Comparison of ENCODE assay signal across 11 cellular contexts in the genomic region with DNA sequence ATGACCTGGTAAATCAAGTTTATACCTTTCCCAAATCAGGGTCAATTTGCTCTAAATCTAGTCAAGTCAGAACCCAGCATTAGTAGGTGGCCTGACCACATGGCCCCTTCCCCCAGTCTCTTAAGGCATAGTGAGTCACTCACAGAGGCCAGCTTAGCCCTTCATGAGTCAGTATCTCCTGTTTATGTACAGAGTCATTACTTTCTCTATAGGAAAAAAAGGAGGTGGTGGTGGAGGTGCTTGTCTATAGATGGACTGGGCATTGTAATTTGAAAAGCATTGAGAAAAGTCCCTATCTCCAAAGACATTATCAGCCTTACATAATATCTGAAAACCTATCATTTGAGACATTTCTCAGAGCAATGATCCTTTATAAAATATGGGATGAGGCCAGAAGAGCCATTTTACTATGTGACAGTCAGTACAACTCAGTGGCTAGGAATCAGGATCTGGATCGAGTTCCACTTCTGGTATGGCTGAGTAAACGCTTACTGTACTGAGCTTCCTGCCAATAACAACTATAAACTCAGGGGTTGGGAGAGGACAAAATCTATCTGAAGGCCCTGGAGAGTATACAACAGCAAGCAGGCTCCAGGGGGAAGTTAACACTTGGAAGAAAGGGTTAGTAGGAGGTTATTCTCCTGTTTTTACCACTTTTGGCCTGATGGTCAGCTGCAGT. TPM values are rescaled to one million over a fixed set of nuclear protein-coding genes. Genes with fewer than 3 reads are reported as not detected.
DNase-seq lines count a peak whose midpoint lies in the region; ATAC-seq and TF ChIP-seq lines count a peak whose summit lies in the region.
"Had no signal": no experiment of that assay in that cellular context is flagged by ENCODE, and none has a peak within 500 bp of the region (broad histone marks: within the 10 kb centered on the region; RNA-seq: fewer than 3 reads in every experiment).

No MANE protein-coding gene starts in this region.

- no peaks in the 10 kb centered on the region for H3K9me2 ChIP-seq in HCT116 (ENCODE audit: insufficient read depth)

- intact Hi-C loops in HCT116 (cut with micrococcal nuclease): loop anchor here (2.0 kb wide), 1 partner anchor 28 kb away; no protein-coding TSS in a partner anchor

- peaks cover 0 to 5% of the 10 kb centered on the region in 2 experiments; a peak in 1 of 4 replicates for H3K36me3 ChIP-seq in HCT116 (ENCODE audit: control insufficient read depth in 1 of 2, insufficient read depth in 2 of 2, low read length in 2 of 2)

- no peak for TF ChIP-seq POLR2A in HCT116 (IDR thresholded peaks at IDR 0.05; ENCODE audit: borderline replicate concordance, extremely low read depth, insufficient read depth, insufficient read length)

- H4K20me1 ChIP-seq in HCT116 (ENCODE audit: insufficient read depth): no peaks in the 10 kb centered on the region

- H3K4me2 ChIP-seq in HCT116 (ENCODE audit: low read length): peak overlapping the region; percentile 81

- H3K9me3 ChIP-seq in HCT116 (ENCODE audit: control insufficient read depth in 1 of 2, insufficient read depth in 1 of 2, low read depth in 1 of 2, low read length in 2 of 2): peaks cover 0 to 4% of the 10 kb centered on the region in 2 experiments; a peak in 1 of 4 replicates

- no peaks in the 10 kb centered on the region for H3K79me2 ChIP-seq in HCT116 (ENCODE audit: insufficient read depth, low read length)

- peak overlapping the region; percentile 87 for H2AFZ ChIP-seq in HCT116 (ENCODE audit: low read depth, low read length, poor library complexity, severe bottlenecking)

- peak overlapping the region; percentile 63 for H3K9ac ChIP-seq in HCT116 (ENCODE audit: low read length)

- TF ChIP-seq CTCF in HCT116 (IDR thresholded peaks at IDR 0.05 in 2 of 3, conservative IDR thresholded peaks at IDR 0.05 in 1 of 3; ENCODE audit: borderline replicate concordance in 1 of 3, insufficient read depth in 1 of 3, low read depth in 2 of 3, low read length in 2 of 3): no peak
- TF ChIP-seq CTCF in WI38 (IDR thresholded peaks at IDR 0.05; ENCODE audit: low read depth, low read length): no peak

- in situ Hi-C loops in ACHN (cut with HindIII; ENCODE audit: low pct_ligation_motif_present, low pct_unique_long_range_greater_than_20kb, low sequenced_read_pairs): no loop called here

- POLR2A ChIA-PET in HCT116 (lab: Charles Lee): interaction anchor here (0.7 to 1.2 kb wide), 2 partner anchors 27 to 39 kb away, joined by 3 to 4 read pairs; no protein-coding TSS in a partner anchor

- peak overlapping the region; percentile 86 for H3K27ac ChIP-seq in HCT116 (ENCODE audit: low read depth, low read length)

- CTCF ChIA-PET in HCT116 (lab: Charles Lee): interaction anchor here (1.8 kb wide), 1 partner anchor 81 kb away, joined by 5 read pairs; no protein-coding TSS in a partner anchor

- H3K27me3 ChIP-seq in HCT116 (ENCODE audit: insufficient read depth, low read length): no peaks in the 10 kb centered on the region

- ATAC-seq in HCT116 (peak; percentile 90), GM18873 (IDR thresholded peaks at IDR 0.05; ENCODE audit: low FRiP score, unreplicated experiment) (no peak)

- DNase-seq in ACHN: peak; percentile 85
- peak; percentile 93 for DNase-seq in HCT116 (ENCODE audit: low read depth, low spot score)
- peak; percentile 99 for DNase-seq in iris pigment epithelial cell (ENCODE audit: low read depth)
- no peak for DNase-seq in globus pallidus (ENCODE audit: low spot score)
- no peak for DNase-seq in HuH-7 (ENCODE audit: low spot score)
- DNase-seq in GOT3 (lab: John Stamatoyannopoulos, UW): no peak
- DNase-seq: GF-D8, NCI-H1092 had no signal

- RAD21 ChIA-PET in HCT116 (lab: Charles Lee; ENCODE audit: low non-redundant PET in 1 of 2, low total read pairs in 2 of 2, uncharacterized antibody in 2 of 2, unreplicated experiment in 2 of 2): no interaction called here

- H3K4me3 ChIP-seq in HCT116 (replicated peaks in 1 of 2; ENCODE audit: low read depth in 1 of 2, low read length in 2 of 2) (peak overlapping the region; percentile 15 to 50), WI38 (ENCODE audit: low read depth, low read length) (peak overlapping the region; percentile 15; the same call in 1 of the 2 replicates)
- H3K4me3 ChIP-seq: coronary artery had no signal

- TF ChIP-seq RAD21 in HCT116 (IDR thresholded peaks at IDR 0.05; ENCODE audit: low read depth): 0 out of 2 replicates have a peak, but pooled peaks have one; percentile 18

- H3K4me1 ChIP-seq in HCT116 (ENCODE audit: control insufficient read depth in 1 of 2, insufficient read depth in 2 of 2, low read length in 2 of 2): peaks cover 14 to 59% of the 10 kb centered on the region in 2 experiments; a peak in 3 of 4 replicates

- BruUV-seq in HCT116 (replicated peaks; lab: Mats Ljungman, UMichigan): no TSS peak

TF ChIP-seq in HCT116, 20 proteins besides CTCF, POLR2A, EP300 and RAD21:
- TF ChIP-seq EZH2phosphoT487 (IDR thresholded peaks at IDR 0.05; ENCODE audit: borderline replicate concordance) (no peak), CBX3 (IDR thresholded peaks at IDR 0.05; ENCODE audit: low read depth) (peak; percentile 84; the same call in 1 of the 2 replicates), EGR1 (IDR thresholded peaks at IDR 0.05; ENCODE audit: low read depth) (0 out of 2 replicates have a peak, but pooled peaks have one; percentile 6), SIN3A (IDR thresholded peaks at IDR 0.05; ENCODE audit: low read depth) (peak; percentile 46; the same call in 1 of the 2 replicates), MAX (IDR thresholded peaks at IDR 0.05) (peak; percentile 90), FOSL1 (IDR thresholded peaks at IDR 0.05; ENCODE audit: low read depth) (peak; percentile 98), ZFX (IDR thresholded peaks at IDR 0.05) (no peak), SP1 (IDR thresholded peaks at IDR 0.05; ENCODE audit: low read depth) (peak; percentile 94), YY1 (IDR thresholded peaks at IDR 0.05; ENCODE audit: extremely low read depth, insufficient replicate concordance, low read depth, low read length) (peak; percentile 8), CEBPB (IDR thresholded peaks at IDR 0.05; ENCODE audit: low read depth) (peak; percentile 75; the same call in 1 of the 2 replicates), JUND (IDR thresholded peaks at IDR 0.05) (peak; percentile 97), SRF (IDR thresholded peaks at IDR 0.05; ENCODE audit: low read depth) (peak; percentile 64; the same call in 1 of the 2 replicates)
- TF ChIP-seq, protein P1, sequence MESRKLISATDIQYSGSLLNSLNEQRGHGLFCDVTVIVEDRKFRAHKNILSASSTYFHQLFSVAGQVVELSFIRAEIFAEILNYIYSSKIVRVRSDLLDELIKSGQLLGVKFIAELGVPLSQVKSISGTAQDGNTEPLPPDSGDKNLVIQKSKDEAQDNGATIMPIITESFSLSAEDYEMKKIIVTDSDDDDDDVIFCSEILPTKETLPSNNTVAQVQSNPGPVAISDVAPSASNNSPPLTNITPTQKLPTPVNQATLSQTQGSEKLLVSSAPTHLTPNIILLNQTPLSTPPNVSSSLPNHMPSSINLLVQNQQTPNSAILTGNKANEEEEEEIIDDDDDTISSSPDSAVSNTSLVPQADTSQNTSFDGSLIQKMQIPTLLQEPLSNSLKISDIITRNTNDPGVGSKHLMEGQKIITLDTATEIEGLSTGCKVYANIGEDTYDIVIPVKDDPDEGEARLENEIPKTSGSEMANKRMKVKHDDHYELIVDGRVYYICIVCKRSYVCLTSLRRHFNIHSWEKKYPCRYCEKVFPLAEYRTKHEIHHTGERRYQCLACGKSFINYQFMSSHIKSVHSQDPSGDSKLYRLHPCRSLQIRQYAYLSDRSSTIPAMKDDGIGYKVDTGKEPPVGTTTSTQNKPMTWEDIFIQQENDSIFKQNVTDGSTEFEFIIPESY (IDR thresholded peaks at IDR 0.05; ENCODE audit: extremely low read depth, insufficient replicate concordance, low read length): no peak

RNA-seq across cellular contexts. Expression of gene SIGLEC15, which starts 22.5 kb away (rescaled TPM):
- not detected for total RNA-seq in HCT116 (2021; ENCODE audit: unreplicated experiment)
- polyA plus RNA-seq in HCT116 (2012): not detected in 2 replicates

Comparison
In these comparisons a context has a peak if more than half of its experiments do, and no peak if none do; other contexts are left out.
1. DNase-seq: peak in ACHN (single experiment), HCT116 (single experiment) and iris pigment epithelial cell (single experiment); none in globus pallidus (single experiment), HuH-7 (single experiment) and GOT3 (single experiment).